15 cellular contexts compared by ENCODE assay signal in genomic region chr2:152555048-152555447, GRCh38.
DNase-seq lines count a peak whose midpoint lies in the region; TF ChIP-seq lines count a peak whose summit lies in the region.
"Had no signal": no experiment of that assay in that cellular context is flagged by ENCODE, and none has a peak within 500 bp of the region (broad histone marks: within the 10 kb centered on the region; RNA-seq: fewer than 3 reads in every experiment).

No MANE protein-coding gene starts in this region.

- peaks cover 6% of the 10 kb centered on the region for H3K4me1 Mint-ChIP-seq in Caco-2 (ENCODE audit: low read depth, unreplicated experiment)

- H3K9me3 ChIP-seq in Caco-2: no peaks in the 10 kb centered on the region
- H3K9me3 ChIP-seq: sigmoid colon had no signal

- intact Hi-C loops in Caco-2 (cut with micrococcal nuclease; ENCODE audit: unreplicated experiment): loop anchor here (1.0 to 5.0 kb wide), 3 partner anchors 218 to 379 kb away; partner anchors contain the start of gene FMNL2
- intact Hi-C loops in posterior vena cava (cut with DNase I): no loop called here

- CTCF ChIA-PET in Caco-2 (lab: Charles Lee): interaction anchor here (0.8 kb wide), 1 partner anchor 355 kb away, joined by 3 read pairs; no protein-coding TSS in a partner anchor

- H3K4me3 ChIP-seq in Caco-2 (ENCODE audit: low read depth, low read length): no peak overlapping the region
- H3K4me3 ChIP-seq in cardiac fibroblast (replicated peaks in 1 of 2; ENCODE audit: low read depth in 2 of 2, low read length in 2 of 2): no peak overlapping the region
- H3K4me3 ChIP-seq: sigmoid colon had no signal

- no peaks in the 10 kb centered on the region for H3K27me3 ChIP-seq in Caco-2 (replicated peaks; ENCODE audit: control insufficient read depth, insufficient read depth, low read length)
- H3K27me3 ChIP-seq: sigmoid colon had no signal

- H3K4me3 Mint-ChIP-seq in Caco-2 (ENCODE audit: unreplicated experiment): no peak overlapping the region
- H3K4me3 Mint-ChIP-seq: activated CD4-positive, alpha-beta T cell treated with anti-CD3 and anti-CD28 coated beads, Interleukin-2, amount 10 ng/mL, durations not matched to agents 24 days and 14 days; CD8-positive, alpha-beta T cell had no signal

- no peaks in the 10 kb centered on the region for H3K27me3 Mint-ChIP-seq in Caco-2 (ENCODE audit: insufficient read depth, unreplicated experiment)

- H3K36me3 ChIP-seq in Caco-2 (ENCODE audit: control insufficient read depth, insufficient read depth, low read length): no peaks in the 10 kb centered on the region
- H3K36me3 ChIP-seq: sigmoid colon had no signal

- DNase-seq in Caco-2 (peak in 1 of 2 experiments; percentile 28), Kasumi-1 (lab: John Stamatoyannopoulos, UW) (peak; percentile 47 to 52), cardiac fibroblast (ENCODE audit: low read depth in 2 of 2) (peak; percentile 28 to 40), midbrain (lab: John Stamatoyannopoulos, UW) (peak; percentile 16), DMS114 treated with DMSO at 0.1 percent for 48 hours (lab: John Stamatoyannopoulos, UW; ENCODE audit: unreplicated experiment) (no peak), NCI-H345 (lab: John Stamatoyannopoulos, UW) (no peak), posterior vena cava (ENCODE audit: low spot score) (no peak)
- DNase-seq in activated CD8-positive, alpha-beta memory T cell treated with anti-CD3 and anti-CD28 coated beads, Interleukin-2, amount 50 U/mL, for 4 hours: no peak
- DNase-seq: activated CD4-positive, alpha-beta T cell treated with anti-CD3 and anti-CD28 coated beads, Interleukin-2, amount 10 ng/mL, durations not matched to agents 24 days and 14 days; activated naive CD4-positive, alpha-beta T cell treated with anti-CD3 and anti-CD28 coated beads, Interleukin-2, amount 50 U/mL, for 16 hours; CD8-positive, alpha-beta T cell; NCI-H1092; NCI-H748 treated with DMSO at 0.1 percent for 48 hours; sigmoid colon; trophoblast cell had no signal

- no peaks in the 10 kb centered on the region for H3K9me3 Mint-ChIP-seq in Caco-2 (ENCODE audit: unreplicated experiment)
- H3K9me3 Mint-ChIP-seq: activated CD4-positive, alpha-beta T cell treated with anti-CD3 and anti-CD28 coated beads, Interleukin-2, amount 10 ng/mL, durations not matched to agents 24 days and 14 days; CD8-positive, alpha-beta T cell had no signal

- H3K36me3 Mint-ChIP-seq in Caco-2 (ENCODE audit: insufficient read depth, unreplicated experiment): peaks cover 15% of the 10 kb centered on the region
- H3K36me3 Mint-ChIP-seq: CD8-positive, alpha-beta T cell had no signal

- no peak overlapping the region for H3K27ac Mint-ChIP-seq in Caco-2 (ENCODE audit: unreplicated experiment)
- H3K27ac Mint-ChIP-seq: activated CD4-positive, alpha-beta T cell treated with anti-CD3 and anti-CD28 coated beads, Interleukin-2, amount 10 ng/mL, durations not matched to agents 24 days and 14 days; CD8-positive, alpha-beta T cell had no signal

- no TSS peak for BruUV-seq in Caco-2 (replicated peaks; lab: Mats Ljungman, UMichigan)

- H3K4me1 ChIP-seq in Caco-2: peaks cover 2% of the 10 kb centered on the region; the same call in 1 of the 2 replicates
- H3K4me1 ChIP-seq: sigmoid colon had no signal

- TF ChIP-seq CTCF in Caco-2 (IDR thresholded peaks at IDR 0.05; ENCODE audit: insufficient read depth in 1 of 2, low read depth in 1 of 2, low read length in 1 of 2, severe bottlenecking in 1 of 2, unreplicated experiment in 1 of 2) (peak; percentile 41 to 69), cardiac fibroblast (IDR thresholded peaks at IDR 0.05; ENCODE audit: low read depth, low read length) (peak; percentile 39)

- POLR2A ChIA-PET in Caco-2 (lab: Charles Lee): no interaction called here

Comparison
In these comparisons a context has a peak if more than half of its experiments do, and no peak if none do; other contexts are left out.
1. DNase-seq: peak in Kasumi-1 (2 of 2), cardiac fibroblast (2 of 2) and midbrain (single experiment); none in DMS114 treated with DMSO at 0.1 percent for 48 hours (single experiment), activated CD8-positive, alpha-beta memory T cell treated with anti-CD3 and anti-CD28 coated beads, Interleukin-2, amount 50 U/mL, for 4 hours (single experiment), NCI-H345 (single experiment) and posterior vena cava (single experiment).